ENCODE assay signal across 21 cellular contexts in genomic region chr2:11402436-11402835, GRCh38. TPM values are rescaled to one million over a fixed set of nuclear protein-coding genes. Genes with fewer than 3 reads are reported as not detected.
DNase-seq lines count a peak whose midpoint lies in the region; ATAC-seq, FAIRE-seq and TF ChIP-seq lines count a peak whose summit lies in the region.
"Had no signal": no experiment of that assay in that cellular context is flagged by ENCODE, and none has a peak within 500 bp of the region (broad histone marks: within the 10 kb centered on the region; RNA-seq: fewer than 3 reads in every experiment).

No MANE protein-coding gene starts in this region.

- peaks cover 5% of the 10 kb centered on the region for H3K27me3 Mint-ChIP-seq in glutamatergic neuron (ENCODE audit: unreplicated experiment)
- H3K27me3 Mint-ChIP-seq in osteocyte (ENCODE audit: unreplicated experiment) = no peaks in the 10 kb centered on the region

- ATAC-seq in K562 = no peak
- ATAC-seq: A549; CD8-positive, alpha-beta T cell had no signal

- H3K4me3 Mint-ChIP-seq in glutamatergic neuron (ENCODE audit: unreplicated experiment) (no peak overlapping the region), osteocyte (ENCODE audit: unreplicated experiment) (no peak overlapping the region)
- H3K4me3 Mint-ChIP-seq: B cell; CD4-positive, alpha-beta T cell; CD8-positive, alpha-beta T cell had no signal

- H3K79me2 ChIP-seq in K562 (ENCODE audit: control insufficient read depth, insufficient read depth, low read length) = no peaks in the 10 kb centered on the region

- H3K27ac Mint-ChIP-seq in glutamatergic neuron (ENCODE audit: unreplicated experiment) = peak overlapping the region; percentile 20
- peak overlapping the region; percentile 23 for H3K27ac Mint-ChIP-seq in osteocyte (ENCODE audit: unreplicated experiment)
- H3K27ac Mint-ChIP-seq: B cell; CD4-positive, alpha-beta T cell; CD8-positive, alpha-beta T cell had no signal

- TF ChIP-seq CTCF in K562 (IDR thresholded peaks at IDR 0.05 in 2 of 3, conservative IDR thresholded peaks at IDR 0.05 in 1 of 3; ENCODE audit: insufficient read depth in 2 of 3, low read depth in 1 of 3, low read length in 3 of 3) (no peak), glutamatergic neuron (IDR thresholded peaks at IDR 0.05; ENCODE audit: partially characterized antibody, unreplicated experiment) (no peak), osteocyte (IDR thresholded peaks at IDR 0.05) (no peak)

- peaks cover 0 to 7% of the 10 kb centered on the region in 2 experiments; a peak in 2 of 5 replicates for H3K27me3 ChIP-seq in K562 (ENCODE audit: control insufficient read depth in 2 of 2, insufficient read depth in 2 of 2, low read length in 2 of 2)
- H3K27me3 ChIP-seq: BLaER1 treated with 17β-estradiol and CSF1 and Interleukin-3, amounts not matched to agents 10 nM and 100 nM had no signal

- H3K27ac ChIP-seq in K562 (ENCODE audit: extremely low read depth, low read depth, low read length) = no peak overlapping the region
- H3K27ac ChIP-seq: 22Rv1; A549; BLaER1 treated with 17β-estradiol and CSF1 and Interleukin-3, amounts not matched to agents 10 nM and 100 nM; C4-2B had no signal

- H3K4me3 ChIP-seq in K562 = no peak overlapping the region
- H3K4me3 ChIP-seq: A549; BLaER1 treated with 17β-estradiol and CSF1 and Interleukin-3, amounts not matched to agents 10 nM and 100 nM had no signal

- TF ChIP-seq POLR2A in K562 (conservative IDR thresholded peaks at IDR 0.05) = no peak

- H3K4me1 ChIP-seq in K562 (replicated peaks in 1 of 2; ENCODE audit: control insufficient read depth in 2 of 2, insufficient read depth in 2 of 2, low read length in 2 of 2) = peaks cover 0 to 13% of the 10 kb centered on the region in 2 experiments; a peak in 3 of 5 replicates

- CTCF ChIA-PET in K562 (lab: Yijun Ruan, JAX; ENCODE audit: low intra/inter-chr PET ratio) = no interaction called here

- intact Hi-C loops in K562 (cut with micrococcal nuclease) = no loop called here

- no peak overlapping the region for H3K4me2 ChIP-seq in K562 (ENCODE audit: insufficient read depth, low read length)
- H3K4me2 ChIP-seq: A549; BLaER1 treated with 17β-estradiol and CSF1 and Interleukin-3, amounts not matched to agents 10 nM and 100 nM had no signal

- H3K9me3 Mint-ChIP-seq in glutamatergic neuron (ENCODE audit: unreplicated experiment) (no peaks in the 10 kb centered on the region), osteocyte (ENCODE audit: unreplicated experiment) (peaks cover 3% of the 10 kb centered on the region)
- H3K9me3 Mint-ChIP-seq: CD4-positive, alpha-beta T cell; CD8-positive, alpha-beta T cell had no signal

- H4K20me1 ChIP-seq in K562 (replicated peaks; ENCODE audit: control insufficient read depth, insufficient read depth, low read length) = no peaks in the 10 kb centered on the region
- H4K20me1 ChIP-seq: BLaER1 treated with 17β-estradiol and CSF1 and Interleukin-3, amounts not matched to agents 10 nM and 100 nM had no signal

- no peaks in the 10 kb centered on the region for H3K36me3 ChIP-seq in K562 (ENCODE audit: control insufficient read depth, insufficient read depth, low read length)
- H3K36me3 ChIP-seq: BLaER1 treated with 17β-estradiol and CSF1 and Interleukin-3, amounts not matched to agents 10 nM and 100 nM had no signal

- no peak overlapping the region for H3K9ac ChIP-seq in K562 (ENCODE audit: insufficient read depth in 1 of 2, low read depth in 2 of 2, low read length in 2 of 2)
- H3K9ac ChIP-seq: BLaER1 treated with 17β-estradiol and CSF1 and Interleukin-3, amounts not matched to agents 10 nM and 100 nM had no signal

- DNase-seq in K562 (ENCODE audit: extremely low read depth in 1 of 4, low spot score in 3 of 4) = no peak
- no peak for DNase-seq in glutamatergic neuron
- DNase-seq in osteocyte (ENCODE audit: extremely low spot score, unreplicated experiment) = no peak
- no peak for DNase-seq in NCI-H446 (lab: John Stamatoyannopoulos, UW)
- DNase-seq in iPS-NIHi7 (ENCODE audit: extremely low spot score) = no peak
- DNase-seq: AML-193; Caco-2; Calu3; CD4-positive, alpha-beta T cell; CD8-positive, alpha-beta T cell; DMS79 treated with DMSO at 0.1 percent for 48 hours; GF-D8 had no signal

- TF ChIP-seq EP300 in K562 (IDR thresholded peaks at IDR 0.05; ENCODE audit: low read length) = no peak

- in situ Hi-C loops in K562 (cut with MboI) = loop anchor here (25.0 kb wide), 3 partner anchors 165 to 565 kb away; a partner anchor contains a TSS

- TF ChIP-seq RAD21 in K562 (CRISPR knock-in tag; conservative IDR thresholded peaks at IDR 0.05 in 1 of 2, IDR thresholded peaks at IDR 0.05 in 1 of 2) = no peak

- H3K4me1 Mint-ChIP-seq in glutamatergic neuron (ENCODE audit: low read depth, unreplicated experiment) (peaks cover 4% of the 10 kb centered on the region), osteocyte (ENCODE audit: unreplicated experiment) (peaks cover 47% of the 10 kb centered on the region)
- H3K4me1 Mint-ChIP-seq: B cell had no signal

- POLR2A ChIA-PET in K562 (lab: Yijun Ruan, JAX) = interaction anchor here (1.1 kb wide), 1 partner anchor 10 kb away, joined by 3 read pairs; no protein-coding TSS in a partner anchor

- no peaks in the 10 kb centered on the region for H3K9me1 ChIP-seq in K562 (ENCODE audit: control insufficient read depth, insufficient read depth, low read length)

- H3K36me3 Mint-ChIP-seq in glutamatergic neuron (ENCODE audit: unreplicated experiment) (no peaks in the 10 kb centered on the region), osteocyte (ENCODE audit: unreplicated experiment) (no peaks in the 10 kb centered on the region)
- H3K36me3 Mint-ChIP-seq: CD8-positive, alpha-beta T cell had no signal

- no peaks in the 10 kb centered on the region for H3K9me3 ChIP-seq in K562 (replicated peaks; ENCODE audit: control insufficient read depth, insufficient read depth, low read depth, low read length)
- H3K9me3 ChIP-seq: A549, Caco-2 had no signal

- no TSS peak for BruUV-seq in K562 (replicated peaks; lab: Mats Ljungman, UMichigan)

- no peak overlapping the region for H2AFZ ChIP-seq in K562 (ENCODE audit: low read depth, low read length)

- 64% methylated on average over 8 of the region's 9 CpGs for WGBS in K562 (ENCODE audit: insufficient coverage, low coverage, missing lambda C conversion rate)

- no peak for FAIRE-seq in K562 (lab: Jason Lieb, UNC)
- FAIRE-seq: A549, D721Med, G401.6, GM12891, GM19239 had no signal

TF ChIP-seq in K562, 482 proteins besides CTCF, POLR2A, EP300 and RAD21:
- TF ChIP-seq ZZZ3 (IDR thresholded peaks at IDR 0.05) (no peak), USF2 (CRISPR knock-in tag; IDR thresholded peaks at IDR 0.05) (peak; percentile 44; the same call in 1 of the 2 replicates)

RNA-seq across cellular contexts. Expression of gene ROCK2, which starts 58.0 kb away (rescaled TPM):
- 16.6 and 83.8 TPM in 2 replicates for total RNA-seq in K562 (2011; cell fraction: chromatin; rRNA removed; ENCODE audit: low replicate concordance)
- 4.2 and 6.4 TPM in 2 replicates for total RNA-seq in K562 (2011; cell fraction: nucleolus; rRNA removed)
- total RNA-seq in K562 (2011; cell fraction: nucleoplasm; rRNA removed) = 16.1 and 32.0 TPM in 2 replicates
- total RNA-seq in K562 (2014; rRNA removed) = 14.3 and 15.0 TPM in 2 replicates
- 28.4 and 35.3 TPM in 2 replicates for total RNA-seq in K562 (2014; rRNA removed; fragmentation: Illumina TruSeq; extraction: Trizol)
- 28.1 and 30.6 TPM in 2 replicates for total RNA-seq in K562 (2015; rRNA removed; fragmentation: Illumina TruSeq; extraction: Trizol)
- 21.2 and 22.1 TPM in 2 replicates for total RNA-seq in K562 (2021)
- polyA plus RNA-seq in K562 (2011; rRNA removed) = 6.8 and 10.6 TPM in 2 replicates
- polyA plus RNA-seq in K562 (2011; cell fraction: cytosol; rRNA removed) = 1.6 and 3.5 TPM in 2 replicates
- 4.2 and 5.4 TPM in 2 replicates for polyA plus RNA-seq in K562 (2011; cell fraction: nucleus; rRNA removed)
- polyA plus RNA-seq in K562 (2012) = 10.8 and 12.3 TPM in 2 replicates
- 13.4 and 16.5 TPM in 2 replicates for polyA plus RNA-seq in K562 (2014; fragmentation: Illumina TruSeq; extraction: Trizol)
- 1 to 10 TPM; 4.9 to 6.0 TPM for polyA plus RNA-seq in K562 (2014; fragmentation: Nextera tagmentation; extraction: Ambion mirVana)
- 10.6 and 10.7 TPM in 2 replicates for polyA plus RNA-seq in K562 (2014; rRNA removed)
- polyA minus RNA-seq in K562 (2011; rRNA and poly(A)+ RNA removed) = 47.6 and 51.9 TPM in 2 replicates
- 13.8 and 19.1 TPM in 2 replicates for polyA minus RNA-seq in K562 (2011; cell fraction: cytosol; rRNA and poly(A)+ RNA removed)
- polyA minus RNA-seq in K562 (2011; cell fraction: nucleus; rRNA and poly(A)+ RNA removed) = 13.7 and 34.7 TPM in 2 replicates
- 34.6 TPM for total RNA-seq in glutamatergic neuron (ENCODE audit: unreplicated experiment)
- 49.6 and 56.4 TPM in 2 replicates for total RNA-seq in osteocyte
